ENCODE assay signal across 16 cellular contexts in the genomic region with DNA sequence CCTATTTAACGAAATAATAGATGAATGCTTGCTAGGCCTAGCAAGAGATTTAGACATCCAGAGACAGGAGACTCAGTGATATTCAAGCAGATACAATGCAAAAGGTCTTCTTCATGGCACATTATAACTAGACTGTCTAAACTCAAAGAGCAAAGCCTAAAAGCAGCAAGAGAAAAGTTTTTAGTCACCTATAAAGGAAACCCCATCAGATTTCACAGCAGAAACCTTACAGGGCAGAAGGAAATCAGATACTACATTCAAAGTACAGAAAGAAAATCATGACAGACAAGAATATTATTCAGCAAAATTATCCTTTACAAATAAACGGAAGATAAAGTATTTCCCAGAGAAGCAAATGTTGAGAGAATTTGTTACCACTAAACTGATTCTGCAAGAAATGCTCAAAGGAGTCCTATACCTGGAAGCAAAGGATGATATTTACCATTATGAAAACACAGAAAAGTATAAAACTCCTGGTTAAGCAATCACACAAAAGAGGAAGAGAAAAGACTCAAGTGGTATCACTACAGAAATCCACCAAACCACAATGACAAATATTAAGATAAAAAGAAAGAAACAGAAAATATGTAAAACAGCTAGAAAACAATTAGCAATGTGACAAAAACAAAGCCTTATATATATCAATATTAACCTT.
DNase-seq lines count a peak whose midpoint lies in the region; ATAC-seq and TF ChIP-seq lines count a peak whose summit lies in the region.
"Had no signal": no experiment of that assay in that cellular context is flagged by ENCODE, and none has a peak within 500 bp of the region (broad histone marks: within the 10 kb centered on the region; RNA-seq: fewer than 3 reads in every experiment).

No MANE protein-coding gene starts in this region.

- H3K4me1 ChIP-seq in MM.1S (ENCODE audit: low read length) = 0 out of 2 replicates have a peak, but pooled peaks cover 6% of the 10 kb centered on the region
- no peaks in the 10 kb centered on the region for H3K4me1 ChIP-seq in ascending aorta

- TF ChIP-seq CTCF in MM.1S (IDR thresholded peaks at IDR 0.05; ENCODE audit: low read length) = no peak
- no peak for TF ChIP-seq CTCF in ascending aorta (IDR thresholded peaks at IDR 0.05)

- no peak overlapping the region for H3K9ac ChIP-seq in MM.1S (ENCODE audit: low read length)
- H3K9ac ChIP-seq: GM23248 had no signal

- no peaks in the 10 kb centered on the region for H3K36me3 ChIP-seq in MM.1S (replicated peaks; ENCODE audit: insufficient read depth, low read length)
- H3K36me3 ChIP-seq in ascending aorta = no peaks in the 10 kb centered on the region

- H3K27me3 Mint-ChIP-seq in activated CD4-positive, alpha-beta memory T cell treated with anti-CD3 and anti-CD28 coated beads, Interleukin-2, amount 10 ng/mL, durations not matched to agents 7 days and 5 days = no peaks in the 10 kb centered on the region
- H3K27me3 Mint-ChIP-seq: B cell had no signal

- DNase-seq in MM.1S (peak; percentile 30), kidney tubule cell (ENCODE audit: low spot score) (no peak), NCI-H82 (lab: John Stamatoyannopoulos, UW) (no peak), ascending aorta (ENCODE audit: low spot score in 2 of 2) (no peak)
- no peak for DNase-seq in activated CD4-positive, alpha-beta memory T cell treated with anti-CD3 and anti-CD28 coated beads, Interleukin-2, amount 10 ng/mL, durations not matched to agents 7 days and 5 days
- DNase-seq: DND-41; foreskin fibroblast; GM23248; midbrain; SIG-M5; stimulated activated naive CD4-positive, alpha-beta T cell had no signal

- peaks cover 6% of the 10 kb centered on the region; the same call in 1 of the 2 replicates for H3F3A ChIP-seq in MM.1S (ENCODE audit: insufficient read depth, low read length)

- no peak overlapping the region for H3K4me3 ChIP-seq in MM.1S (ENCODE audit: low read length)
- no peak overlapping the region for H3K4me3 ChIP-seq in ascending aorta
- H3K4me3 ChIP-seq: GM23248 had no signal

- POLR2A ChIA-PET in activated CD4-positive, alpha-beta memory T cell treated with anti-CD3 and anti-CD28 coated beads, Interleukin-2, amount 10 ng/mL, durations not matched to agents 7 days and 5 days (lab: Charles Lee) = no interaction called here

- H3K4me1 Mint-ChIP-seq in activated CD4-positive, alpha-beta memory T cell treated with anti-CD3 and anti-CD28 coated beads, Interleukin-2, amount 10 ng/mL, durations not matched to agents 7 days and 5 days = no peaks in the 10 kb centered on the region
- H3K4me1 Mint-ChIP-seq: B cell, brain had no signal

- H4K20me1 ChIP-seq in MM.1S (ENCODE audit: insufficient read depth, low read length) = no peaks in the 10 kb centered on the region

- H3K36me3 Mint-ChIP-seq in activated CD4-positive, alpha-beta memory T cell treated with anti-CD3 and anti-CD28 coated beads, Interleukin-2, amount 10 ng/mL, durations not matched to agents 7 days and 5 days (ENCODE audit: low read depth) = no peaks in the 10 kb centered on the region
- H3K36me3 Mint-ChIP-seq: brain had no signal

- no peaks in the 10 kb centered on the region for H3K79me2 ChIP-seq in MM.1S (ENCODE audit: low read length)

- H3K4me2 ChIP-seq in MM.1S (ENCODE audit: low read depth, low read length) = peak overlapping the region; percentile 23; the same call in 1 of the 2 replicates

- intact Hi-C loops in ascending aorta (cut with DNase I) = no loop called here

- H3K27ac Mint-ChIP-seq in activated CD4-positive, alpha-beta memory T cell treated with anti-CD3 and anti-CD28 coated beads, Interleukin-2, amount 10 ng/mL, durations not matched to agents 7 days and 5 days = no peak overlapping the region
- H3K27ac Mint-ChIP-seq: B cell, brain had no signal

- H3K27ac ChIP-seq in MM.1S (ENCODE audit: low read length) (no peak overlapping the region; the same call in 1 of the 2 replicates), ascending aorta (no peak overlapping the region)
- H3K27ac ChIP-seq: GM23248 had no signal

- H2AFZ ChIP-seq in MM.1S (ENCODE audit: low read length) = no peak overlapping the region
- H2AFZ ChIP-seq: GM23248 had no signal

- ATAC-seq in GM18861 (IDR thresholded peaks at IDR 0.05; ENCODE audit: unreplicated experiment) (peak; percentile 71), GM21529 (IDR thresholded peaks at IDR 0.05; ENCODE audit: unreplicated experiment) (peak; percentile 85), HG03064 (IDR thresholded peaks at IDR 0.05; ENCODE audit: low read depth, unreplicated experiment) (peak; percentile 80)

- peaks cover 15% of the 10 kb centered on the region for H3K9me3 Mint-ChIP-seq in activated CD4-positive, alpha-beta memory T cell treated with anti-CD3 and anti-CD28 coated beads, Interleukin-2, amount 10 ng/mL, durations not matched to agents 7 days and 5 days

- no peaks in the 10 kb centered on the region for H3K9me2 ChIP-seq in MM.1S (replicated peaks; ENCODE audit: insufficient read depth, low read length)

- H3K4me3 Mint-ChIP-seq in activated CD4-positive, alpha-beta memory T cell treated with anti-CD3 and anti-CD28 coated beads, Interleukin-2, amount 10 ng/mL, durations not matched to agents 7 days and 5 days = no peak overlapping the region
- H3K4me3 Mint-ChIP-seq: B cell, brain had no signal

- no peaks in the 10 kb centered on the region for H3K27me3 ChIP-seq in MM.1S (replicated peaks; ENCODE audit: insufficient read depth, low read length)
- H3K27me3 ChIP-seq in ascending aorta = no peaks in the 10 kb centered on the region

- no peaks in the 10 kb centered on the region for H3K9me3 ChIP-seq in MM.1S (replicated peaks; ENCODE audit: insufficient read depth, low read length)
- peaks cover 0 to 9% of the 10 kb centered on the region in 2 donors for H3K9me3 ChIP-seq in ascending aorta

- CTCF ChIA-PET in activated CD4-positive, alpha-beta memory T cell treated with anti-CD3 and anti-CD28 coated beads, Interleukin-2, amount 10 ng/mL, durations not matched to agents 7 days and 5 days (lab: Charles Lee) = no interaction called here
